ENCODE assay signal across 12 cellular contexts in genomic region chr10:69685802-69686585, GRCh38. TPM values are rescaled to one million over a fixed set of nuclear protein-coding genes. Genes with fewer than 3 reads are reported as not detected.
DNase-seq lines count a peak whose midpoint lies in the region; ATAC-seq, FAIRE-seq and TF ChIP-seq lines count a peak whose summit lies in the region.
"Had no signal": no experiment of that assay in that cellular context is flagged by ENCODE, and none has a peak within 500 bp of the region (broad histone marks: within the 10 kb centered on the region; RNA-seq: fewer than 3 reads in every experiment).

No MANE protein-coding gene starts in this region.

- H3K9me3 ChIP-seq in duodenal mucosa (ENCODE audit: control insufficient read depth in 1 of 2, low read length in 2 of 2) (no peaks in the 10 kb centered on the region), HepG2 (ENCODE audit: low read length) (no peaks in the 10 kb centered on the region)
- H3K9me3 ChIP-seq in CD8-positive, alpha-beta memory T cell (ENCODE audit: low read length), result no peaks in the 10 kb centered on the region

- no peak for TF ChIP-seq CTCF in HepG2 (CRISPR knock-in tag; IDR thresholded peaks at IDR 0.05)

- peaks cover 32 to 35% of the 10 kb centered on the region in 2 donors for H3K4me1 ChIP-seq in duodenal mucosa (ENCODE audit: control insufficient read depth in 1 of 2, insufficient read depth in 2 of 2, low read length in 2 of 2)
- H3K4me1 ChIP-seq in HepG2 (ENCODE audit: insufficient read depth, low read length), result peaks cover 29% of the 10 kb centered on the region
- no peaks in the 10 kb centered on the region for H3K4me1 ChIP-seq in CD8-positive, alpha-beta memory T cell (ENCODE audit: insufficient read depth, low read length)

- peak overlapping the region; percentile 84 for H3K27ac ChIP-seq in duodenal mucosa (ENCODE audit: low read depth, low read length)
- no peak overlapping the region for H3K27ac ChIP-seq in HepG2 (ENCODE audit: extremely low read length, insufficient read depth, low read length)
- H3K27ac ChIP-seq in CD8-positive, alpha-beta memory T cell (ENCODE audit: low read depth, low read length), result no peak overlapping the region

- H3K79me2 ChIP-seq in HepG2 (ENCODE audit: insufficient read depth, low read length), result no peaks in the 10 kb centered on the region

- no TSS peak for BruUV-seq in HepG2 (replicated peaks; lab: Mats Ljungman, UMichigan)

- no peaks in the 10 kb centered on the region for H3K4me1 Mint-ChIP-seq in stimulated activated effector memory CD8-positive, alpha-beta T cell treated with anti-CD3 and anti-CD28 coated beads, Interleukin-12 subunit alpha, Interleukin-12 subunit beta, amount 100 ng/mL, for 72 hours
- no peaks in the 10 kb centered on the region for H3K4me1 Mint-ChIP-seq in CD8-positive, alpha-beta memory T cell
- H3K4me1 Mint-ChIP-seq: activated B cell treated with CpG ODN at 0.5 μM for 24 hours; activated T-helper 17 cell treated with anti-CD3 and anti-CD28 coated beads, Interleukin-2, amount 50 U/mL, for 72 hours had no signal

- no peaks in the 10 kb centered on the region for H3K36me3 Mint-ChIP-seq in stimulated activated effector memory CD8-positive, alpha-beta T cell treated with anti-CD3 and anti-CD28 coated beads, Interleukin-12 subunit alpha, Interleukin-12 subunit beta, amount 100 ng/mL, for 72 hours
- H3K36me3 Mint-ChIP-seq in CD8-positive, alpha-beta memory T cell, result no peaks in the 10 kb centered on the region
- H3K36me3 Mint-ChIP-seq: CD8-positive, alpha-beta T cell had no signal

- intact Hi-C loops in HepG2 (cut with micrococcal nuclease; ENCODE audit: unreplicated experiment), result no loop called here

- TF ChIP-seq EP300 in HepG2 (IDR thresholded peaks at IDR 0.05; ENCODE audit: low read depth in 2 of 2, low read length in 2 of 2) (no peak), HepG2 (CRISPR knock-in tag; IDR thresholded peaks at IDR 0.05; ENCODE audit: borderline replicate concordance) (no peak)

- H3K27me3 ChIP-seq in duodenal mucosa (ENCODE audit: control insufficient read depth in 1 of 2, insufficient read depth in 2 of 2, low read length in 2 of 2) (peaks cover 0 to 5% of the 10 kb centered on the region in 2 donors), HepG2 (ENCODE audit: control insufficient read depth in 1 of 2, insufficient read depth in 2 of 2, low read length in 2 of 2) (peaks cover 2 to 19% of the 10 kb centered on the region in 2 experiments; a peak in 2 of 5 replicates)
- no peaks in the 10 kb centered on the region for H3K27me3 ChIP-seq in CD8-positive, alpha-beta memory T cell (ENCODE audit: insufficient read depth, low read length, poor library complexity, severe bottlenecking)

- H3K4me3 ChIP-seq in duodenal mucosa (ENCODE audit: low read depth in 1 of 2, low read length in 2 of 2) (peak overlapping the region in 1 of 2 donors; percentile 19), HepG2 (replicated peaks in 1 of 3; ENCODE audit: insufficient read depth in 1 of 3, low read depth in 2 of 3, low read length in 3 of 3) (no peak overlapping the region)
- no peak overlapping the region for H3K4me3 ChIP-seq in CD8-positive, alpha-beta memory T cell (ENCODE audit: low read length)

- in situ Hi-C loops in HepG2 (cut with HindIII; ENCODE audit: extremely low pct_ligation_motif_present, low pct_unique_long_range_greater_than_20kb), result no loop called here

- no peaks in the 10 kb centered on the region for H3K9me3 Mint-ChIP-seq in stimulated activated effector memory CD8-positive, alpha-beta T cell treated with anti-CD3 and anti-CD28 coated beads, Interleukin-12 subunit alpha, Interleukin-12 subunit beta, amount 100 ng/mL, for 72 hours
- H3K9me3 Mint-ChIP-seq in CD8-positive, alpha-beta memory T cell, result no peaks in the 10 kb centered on the region
- H3K9me3 Mint-ChIP-seq: activated B cell treated with CpG ODN at 0.5 μM for 24 hours; activated T-helper 17 cell treated with anti-CD3 and anti-CD28 coated beads, Interleukin-2, amount 50 U/mL, for 72 hours; CD8-positive, alpha-beta T cell had no signal

- CTCF ChIA-PET in HepG2 (lab: Yijun Ruan, JAX; ENCODE audit: low intra/inter-chr PET ratio, low total read pairs), result no interaction called here
- CTCF ChIA-PET in CD8-positive, alpha-beta memory T cell (lab: Charles Lee), result interaction anchor here (1.2 kb wide), 1 partner anchor 12 kb away, joined by 3 read pairs; no protein-coding TSS in a partner anchor

- no peaks in the 10 kb centered on the region for H4K20me1 ChIP-seq in HepG2 (ENCODE audit: insufficient read depth, low read length)

- H3K36me3 ChIP-seq in duodenal mucosa (ENCODE audit: control insufficient read depth in 1 of 2, insufficient read depth in 2 of 2, low read length in 2 of 2) (no peaks in the 10 kb centered on the region), HepG2 (replicated peaks in 1 of 2; ENCODE audit: control insufficient read depth in 1 of 2, insufficient read depth in 2 of 2, low read length in 2 of 2) (no peaks in the 10 kb centered on the region)
- no peaks in the 10 kb centered on the region for H3K36me3 ChIP-seq in CD8-positive, alpha-beta memory T cell (ENCODE audit: insufficient read depth, low read length)

- peaks cover 10 to 60% of the 10 kb centered on the region in 2 donors for H3K27me3 Mint-ChIP-seq in CD8-positive, alpha-beta memory T cell

- H3K27ac Mint-ChIP-seq in stimulated activated effector memory CD8-positive, alpha-beta T cell treated with anti-CD3 and anti-CD28 coated beads, Interleukin-12 subunit alpha, Interleukin-12 subunit beta, amount 100 ng/mL, for 72 hours, result peak overlapping the region; percentile 37
- H3K27ac Mint-ChIP-seq in CD8-positive, alpha-beta memory T cell, result peak overlapping the region in 1 of 8 donors; percentile 29
- H3K27ac Mint-ChIP-seq: activated B cell treated with CpG ODN at 0.5 μM for 24 hours; activated T-helper 17 cell treated with anti-CD3 and anti-CD28 coated beads, Interleukin-2, amount 50 U/mL, for 72 hours; CD8-positive, alpha-beta T cell had no signal

- 25% methylated on average over 18 of the region's 18 CpGs for WGBS in HepG2 (ENCODE audit: low lambda C conversion rate)

- H3K9ac ChIP-seq in duodenal mucosa (ENCODE audit: low read depth in 1 of 2, low read length in 2 of 2) (peak overlapping the region; percentile 25 to 34), HepG2 (ENCODE audit: insufficient read depth, low read depth, low read length) (no peak overlapping the region)

- FAIRE-seq in HepG2 (lab: Jason Lieb, UNC), result no peak

- H3K4me2 ChIP-seq in HepG2 (ENCODE audit: low read depth, low read length), result peak overlapping the region; percentile 25; the same call in 1 of the 2 replicates

- H2AFZ ChIP-seq in HepG2 (ENCODE audit: low read length), result no peak overlapping the region

- no peak; the same call in 1 of the 3 replicates for ATAC-seq in HepG2
- ATAC-seq in stimulated activated effector memory CD8-positive, alpha-beta T cell treated with anti-CD3 and anti-CD28 coated beads, Interleukin-12 subunit alpha, Interleukin-12 subunit beta, amount 100 ng/mL, for 72 hours, result no peak
- ATAC-seq: activated T-helper 17 cell treated with anti-CD3 and anti-CD28 coated beads, Interleukin-2, amount 50 U/mL, for 72 hours; CD8-positive, alpha-beta T cell had no signal

- no peak overlapping the region for H3K4me3 Mint-ChIP-seq in stimulated activated effector memory CD8-positive, alpha-beta T cell treated with anti-CD3 and anti-CD28 coated beads, Interleukin-12 subunit alpha, Interleukin-12 subunit beta, amount 100 ng/mL, for 72 hours
- no peak overlapping the region for H3K4me3 Mint-ChIP-seq in CD8-positive, alpha-beta memory T cell
- H3K4me3 Mint-ChIP-seq: activated B cell treated with CpG ODN at 0.5 μM for 24 hours; activated T-helper 17 cell treated with anti-CD3 and anti-CD28 coated beads, Interleukin-2, amount 50 U/mL, for 72 hours; CD8-positive, alpha-beta T cell had no signal

- no peak for TF ChIP-seq RAD21 in HepG2 (CRISPR knock-in tag; IDR thresholded peaks at IDR 0.05)

- DNase-seq in M059J (ENCODE audit: low read depth), result peak; percentile 89
- DNase-seq in HepG2 (ENCODE audit: low spot score), result no peak
- no peak for DNase-seq in stimulated activated effector memory CD8-positive, alpha-beta T cell treated with anti-CD3 and anti-CD28 coated beads, Interleukin-12 subunit alpha, Interleukin-12 subunit beta, amount 100 ng/mL, for 72 hours (ENCODE audit: low spot score in 2 of 2)
- DNase-seq in NCI-H128 (lab: John Stamatoyannopoulos, UW; ENCODE audit: unreplicated experiment), result no peak
- DNase-seq in CD8-positive, alpha-beta memory T cell, result no peak
- no peak for DNase-seq in DMS153 treated with DMSO at 0.1 percent for 48 hours (lab: John Stamatoyannopoulos, UW; ENCODE audit: unreplicated experiment)
- no peak for DNase-seq in GM19238 (ENCODE audit: insufficient read length, low spot score)
- DNase-seq: activated B cell treated with CpG ODN at 0.5 μM for 24 hours; CD8-positive, alpha-beta T cell; NCI-H1930 had no signal

- POLR2A ChIA-PET in HepG2 (lab: Yijun Ruan, JAX), result no interaction called here
- POLR2A ChIA-PET in CD8-positive, alpha-beta memory T cell (lab: Charles Lee), result no interaction called here

- TF ChIP-seq POLR2A in HepG2 (IDR thresholded peaks at IDR 0.05; ENCODE audit: insufficient read depth in 1 of 2, low read depth in 2 of 2, low read length in 2 of 2), result no peak

RNA-seq across cellular contexts. Expression of gene FAM241B, which starts 55.9 kb away (rescaled TPM):
- total RNA-seq in M059J (2014; rRNA removed; shearing (Covaris generic)), result 1.9 and 2.8 TPM in 2 replicates
- total RNA-seq in HepG2 (2016; rRNA removed; fragmentation: Illumina TruSeq; extraction: Trizol), result 1.9 and 2.0 TPM in 2 replicates
- total RNA-seq in HepG2 (2016; cell fraction: cytosol; rRNA removed; fragmentation: Illumina TruSeq; extraction: Trizol; ENCODE audit: low read depth), result 1.2 and 1.6 TPM in 2 replicates
- total RNA-seq in HepG2 (2016; cell fraction: insoluble cytoplasmic fraction; rRNA removed; fragmentation: Illumina TruSeq; extraction: Trizol), result 1.4 and 1.8 TPM in 2 replicates
- total RNA-seq in HepG2 (2016; cell fraction: membrane; rRNA removed; fragmentation: Illumina TruSeq; extraction: Trizol), result 1.9 and 2.5 TPM in 2 replicates
- total RNA-seq in HepG2 (2016; cell fraction: nucleus; rRNA removed; fragmentation: Illumina TruSeq; extraction: Trizol), result 2.2 and 2.3 TPM in 2 replicates
- polyA plus RNA-seq in HepG2 (2011; rRNA removed), result 4.0 and 5.8 TPM in 2 replicates
- polyA plus RNA-seq in HepG2 (2011; cell fraction: cytosol; rRNA removed), result 4.4 and 5.3 TPM in 2 replicates
- polyA plus RNA-seq in HepG2 (2011; cell fraction: nucleus; rRNA removed), result 2.9 and 4.9 TPM in 2 replicates
- polyA plus RNA-seq in HepG2 (2012), result 2.2 and 3.5 TPM in 2 replicates
- polyA plus RNA-seq in HepG2 (2016; cell fraction: cytosol; fragmentation: Illumina TruSeq; extraction: Trizol; ENCODE audit: low read depth), result 2.6 and 2.8 TPM in 2 replicates
- polyA plus RNA-seq in HepG2 (2016; cell fraction: insoluble cytoplasmic fraction; fragmentation: Illumina TruSeq; extraction: Trizol; ENCODE audit: low read depth), result 4.5 and 5.3 TPM in 2 replicates
- 2.9 TPM in 2 replicates for polyA plus RNA-seq in HepG2 (2016; cell fraction: membrane; fragmentation: Illumina TruSeq; extraction: Trizol; ENCODE audit: low read depth)
- 4.9 and 6.1 TPM in 2 replicates for polyA plus RNA-seq in HepG2 (2016; cell fraction: nucleus; fragmentation: Illumina TruSeq; extraction: Trizol; ENCODE audit: insufficient read depth, low read depth)
- polyA minus RNA-seq in HepG2 (2011; rRNA and poly(A)+ RNA removed; ENCODE audit: low replicate concordance), result 7.1 and 10.4 TPM in 2 replicates
- 0.99 TPM in 1 of 2 replicates, not detected in the other for polyA minus RNA-seq in HepG2 (2011; cell fraction: cytosol; rRNA and poly(A)+ RNA removed)
- polyA minus RNA-seq in HepG2 (2011; cell fraction: nucleus; rRNA and poly(A)+ RNA removed), result 2.6 and 4.7 TPM in 2 replicates
- total RNA-seq in CD8-positive, alpha-beta memory T cell, result 10 to 100 TPM; 10.6 to 10.8 TPM
- polyA plus RNA-seq in CD8-positive, alpha-beta memory T cell, result 11.8 TPM
